Comparison of ENCODE assay signal across 8 cellular contexts in the genomic region with DNA sequence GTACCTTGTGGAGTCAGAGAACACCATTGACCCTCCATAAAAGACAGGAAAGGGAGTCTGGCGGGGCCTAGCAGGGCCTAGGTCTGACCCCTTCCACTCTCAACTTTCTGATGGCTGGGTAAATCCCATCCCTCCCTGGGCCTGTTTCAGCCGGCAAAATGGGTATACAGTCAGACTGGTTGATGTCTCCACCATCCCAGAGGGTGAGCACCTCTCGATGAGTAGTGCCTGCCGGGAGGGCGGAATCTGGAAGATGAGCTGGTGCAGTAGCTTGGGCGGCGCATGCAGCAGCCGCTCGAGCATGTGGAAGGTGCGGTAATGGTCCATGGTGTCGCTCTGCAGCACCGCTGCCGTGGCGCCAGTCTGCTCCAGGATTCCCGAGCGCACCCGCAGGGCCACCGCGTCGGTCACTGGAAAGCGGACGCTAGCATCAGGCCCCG. TPM values are rescaled to one million over a fixed set of nuclear protein-coding genes. Genes with fewer than 3 reads are reported as not detected.
A peak's percentile ranks its signal among the peaks of the same experiment; 100 is the strongest.
DNase-seq lines count a peak whose midpoint lies in the region; ATAC-seq and TF ChIP-seq lines count a peak whose summit lies in the region.

No MANE protein-coding gene starts in this region.

- H3K36me3 ChIP-seq in CD4-positive, alpha-beta memory T cell (ENCODE audit: insufficient read depth, low read length): peaks cover 12% of the 10 kb centered on the region
- H3K36me3 ChIP-seq in HUES64 (ENCODE audit: insufficient read depth, low read length) (peaks cover 38% of the 10 kb centered on the region), lower lobe of right lung (peaks cover 34% of the 10 kb centered on the region), uterus (no peaks in the 10 kb centered on the region)

- WGBS in HUES64: 5% methylated on average over 23 of the region's 23 CpGs

- intact Hi-C loops in CD4-positive, alpha-beta memory T cell (cut with micrococcal nuclease): loop anchor here (1.0 to 2.0 kb wide), 4 partner anchors 15 to 175 kb away; a partner anchor contains a TSS
- intact Hi-C loops in lower lobe of right lung (cut with DNase I): loop anchor here (10.0 kb wide), 1 partner anchor 97 kb away; no protein-coding TSS in a partner anchor
- intact Hi-C loops in uterus (cut with DNase I; ENCODE audit: low total_unique reads): no loop called here

- peak overlapping the region; percentile 86 to 97 (median 91) for H3K4me3 Mint-ChIP-seq in CD4-positive, alpha-beta memory T cell

- peaks cover 33 to 67% (median 52%) of the 10 kb centered on the region in 4 donors for H3K4me1 Mint-ChIP-seq in CD4-positive, alpha-beta memory T cell

- H3K9ac ChIP-seq in HUES64 (ENCODE audit: low read depth, low read length): peak overlapping the region; percentile 70

- H3K9me3 Mint-ChIP-seq in CD4-positive, alpha-beta memory T cell: peaks cover 0 to 1% (median 0%) of the 10 kb centered on the region in 8 donors

- TF ChIP-seq CTCF in astrocyte of the spinal cord (IDR thresholded peaks at IDR 0.05; ENCODE audit: low read depth, low read length) (no peak), lower lobe of right lung (IDR thresholded peaks at IDR 0.05) (no peak), uterus (IDR thresholded peaks at IDR 0.05) (no peak)

- H3K4me1 ChIP-seq in CD4-positive, alpha-beta memory T cell (ENCODE audit: insufficient read depth, low read length): peaks cover 58% of the 10 kb centered on the region
- peaks cover 13% of the 10 kb centered on the region for H3K4me1 ChIP-seq in HUES64 (ENCODE audit: insufficient read depth, low read length)
- peaks cover 52% of the 10 kb centered on the region for H3K4me1 ChIP-seq in lower lobe of right lung
- H3K4me1 ChIP-seq in uterus: peaks cover 4 to 17% of the 10 kb centered on the region in 2 donors

- peak in 2 of 5 donors; percentile 18 to 57 for DNase-seq in CD4-positive, alpha-beta memory T cell
- DNase-seq in astrocyte of the spinal cord (ENCODE audit: low read depth, low spot score) (no peak), lower lobe of right lung (no peak), uterus (no peak), HuH-7 (ENCODE audit: low spot score) (no peak), SKM-1 (lab: John Stamatoyannopoulos, UW; ENCODE audit: unreplicated experiment) (no peak)

- ATAC-seq in lower lobe of right lung (no peak), GM21576 (IDR thresholded peaks at IDR 0.05; ENCODE audit: unreplicated experiment) (no peak)

- no peak for TF ChIP-seq POLR2A in uterus (IDR thresholded peaks at IDR 0.05)

- in situ Hi-C loops in astrocyte of the spinal cord (cut with HindIII; ENCODE audit: low sequenced_read_pairs): no loop called here

- H3K27me3 ChIP-seq in CD4-positive, alpha-beta memory T cell (ENCODE audit: insufficient read depth, low read length): no peaks in the 10 kb centered on the region
- H3K27me3 ChIP-seq in HUES64 (ENCODE audit: insufficient read depth, low read length): peaks cover 14% of the 10 kb centered on the region
- no peaks in the 10 kb centered on the region for H3K27me3 ChIP-seq in lower lobe of right lung (ENCODE audit: low read depth)
- no peaks in the 10 kb centered on the region for H3K27me3 ChIP-seq in uterus

- CTCF ChIA-PET in CD4-positive, alpha-beta memory T cell (lab: Charles Lee; ENCODE audit: partially characterized antibody): interaction anchor here (0.6 to 15.3 kb wide), 40 partner anchors 8 to 443 kb away, joined by 3 to 281 read pairs (median 4); a partner anchor contains a TSS

- H3K9me3 ChIP-seq in CD4-positive, alpha-beta memory T cell (ENCODE audit: control insufficient read depth in 1 of 2, low read length in 2 of 2): no peaks in the 10 kb centered on the region
- no peaks in the 10 kb centered on the region for H3K9me3 ChIP-seq in HUES64 (ENCODE audit: insufficient read depth, low read depth, low read length)
- H3K9me3 ChIP-seq in lower lobe of right lung: no peaks in the 10 kb centered on the region
- H3K9me3 ChIP-seq in uterus: no peaks in the 10 kb centered on the region

- POLR2A ChIA-PET in CD4-positive, alpha-beta memory T cell (lab: Charles Lee; ENCODE audit: partially characterized antibody): interaction anchor here (0.7 to 17.4 kb wide), 27 partner anchors 8 to 274 kb away, joined by 3 to 435 read pairs (median 6); a partner anchor contains a TSS

- H3K27me3 Mint-ChIP-seq in CD4-positive, alpha-beta memory T cell: no peaks in the 10 kb centered on the region

- peaks cover 4 to 38% of the 10 kb centered on the region in 2 donors for H3K36me3 Mint-ChIP-seq in CD4-positive, alpha-beta memory T cell

- H3K27ac Mint-ChIP-seq in CD4-positive, alpha-beta memory T cell: peak overlapping the region; percentile 95 to 100 (median 99)

- H3K27ac ChIP-seq in CD4-positive, alpha-beta memory T cell (ENCODE audit: low read depth, low read length): peak overlapping the region; percentile 86
- H3K27ac ChIP-seq in HUES64 (ENCODE audit: low read depth, low read length): peak overlapping the region; percentile 70; the same call in 1 of the 2 replicates
- H3K27ac ChIP-seq in lower lobe of right lung: peak overlapping the region; percentile 98
- H3K27ac ChIP-seq in uterus: peak overlapping the region; percentile 96 to 97

- peak overlapping the region; percentile 79 to 83 for H3K4me3 ChIP-seq in CD4-positive, alpha-beta memory T cell (ENCODE audit: low read length in 2 of 2)
- peak overlapping the region; percentile 88 for H3K4me3 ChIP-seq in HUES64 (ENCODE audit: low read length)
- peak overlapping the region; percentile 65 for H3K4me3 ChIP-seq in astrocyte of the spinal cord (ENCODE audit: low read depth, low read length)
- H3K4me3 ChIP-seq in lower lobe of right lung: peak overlapping the region; percentile 88
- peak overlapping the region; percentile 55 to 88 for H3K4me3 ChIP-seq in uterus

RNA-seq across cellular contexts. Expression of a gene that starts 0.5 kb away (rescaled TPM):
- total RNA-seq in CD4-positive, alpha-beta memory T cell: 10 to 100 TPM; 39.9 to 42.1 TPM
- polyA plus RNA-seq in CD4-positive, alpha-beta memory T cell: 10 to 100 TPM; 79.3 to 99.0 TPM
- 65.3 TPM for polyA plus RNA-seq in HUES64 (2013, experiment 1 of 2)
- polyA plus RNA-seq in HUES64 (2013, experiment 2 of 2): 60.1 TPM
- 44.0 TPM for total RNA-seq in lower lobe of right lung
- 100 to 1,000 TPM in 1 of 4 donors, 10 to 100 TPM in 3; 39.7 to 239 (median 52.2) TPM for total RNA-seq in uterus

RNA-seq across cellular contexts. Expression of a gene that starts 2.7 kb away (rescaled TPM):
- total RNA-seq in CD4-positive, alpha-beta memory T cell: 10 to 100 TPM; 22.9 to 24.9 TPM
- 10 to 100 TPM; 60.0 to 68.3 TPM for polyA plus RNA-seq in CD4-positive, alpha-beta memory T cell
- polyA plus RNA-seq in HUES64 (2013, experiment 1 of 2): 22.0 TPM
- polyA plus RNA-seq in HUES64 (2013, experiment 2 of 2): 24.9 TPM
- total RNA-seq in lower lobe of right lung (28.6 TPM), uterus (100 to 1,000 TPM in 1 of 4 donors, 10 to 100 TPM in 3; 22.3 to 141 (median 54.5) TPM)

RNA-seq across cellular contexts. Expression of a gene that starts 8.1 kb away (rescaled TPM):
- 10 to 100 TPM; 30.1 to 30.4 TPM for total RNA-seq in CD4-positive, alpha-beta memory T cell
- 100 to 1,000 TPM in 1 of 2 donors, 10 to 100 TPM in 1; 80.9 to 107 TPM for polyA plus RNA-seq in CD4-positive, alpha-beta memory T cell
- polyA plus RNA-seq in HUES64 (2013, experiment 1 of 2): not detected
- polyA plus RNA-seq in HUES64 (2013, experiment 2 of 2): not detected
- 20.6 TPM for total RNA-seq in lower lobe of right lung
- total RNA-seq in uterus: 1 to 10 TPM in 1 of 4 donors, under 1 TPM in 1, not detected in 2; 0.62 to 3.6 TPM

RNA-seq across cellular contexts. Expression of a gene that starts 12.4 kb away (rescaled TPM):
- under 1 TPM; 0.39 to 0.79 TPM for total RNA-seq in CD4-positive, alpha-beta memory T cell
- under 1 TPM in 1 of 2 donors, not detected in 1; 0.81 TPM for polyA plus RNA-seq in CD4-positive, alpha-beta memory T cell
- 15.0 TPM for polyA plus RNA-seq in HUES64 (2013, experiment 1 of 2)
- 12.0 TPM for polyA plus RNA-seq in HUES64 (2013, experiment 2 of 2)
- total RNA-seq in lower lobe of right lung (2.2 TPM), uterus (1 to 10 TPM in 2 of 4 donors, not detected in 2; 2.9 to 3.9 TPM)

RNA-seq across cellular contexts. Expression of a gene that starts 15.1 kb away (rescaled TPM):
- 1 to 10 TPM; 6.0 to 8.3 TPM for total RNA-seq in CD4-positive, alpha-beta memory T cell
- under 1 TPM; 0.40 to 0.55 TPM for polyA plus RNA-seq in CD4-positive, alpha-beta memory T cell
- polyA plus RNA-seq in HUES64 (2013, experiment 1 of 2): 12.4 TPM
- polyA plus RNA-seq in HUES64 (2013, experiment 2 of 2): 15.3 TPM
- total RNA-seq in lower lobe of right lung (53.9 TPM), uterus (100 to 1,000 TPM in 1 of 4 donors, 10 to 100 TPM in 3; 56.1 to 165 (median 87.3) TPM)
